Comparison of ENCODE assay signal across 13 cellular contexts in genomic region chr21:39088831-39089380, GRCh38.
DNase-seq lines count a peak whose midpoint lies in the region; ATAC-seq and TF ChIP-seq lines count a peak whose summit lies in the region.
"Had no signal": no experiment of that assay in that cellular context is flagged by ENCODE, and none has a peak within 500 bp of the region (broad histone marks: within the 10 kb centered on the region; RNA-seq: fewer than 3 reads in every experiment).

No MANE protein-coding gene starts in this region.

- no peak overlapping the region for H3K27ac Mint-ChIP-seq in nephron progenitor cell
- H3K27ac Mint-ChIP-seq: activated T-cell treated with anti-CD3 and anti-CD28 coated beads, Interleukin-2, amount 50 U/mL, for 24 hours had no signal

- ATAC-seq in Right ventricle myocardium inferior, result no peak
- peak in 3 of 4 donors; percentile 47 to 68 (median 48) for ATAC-seq in heart left ventricle
- no peak for ATAC-seq in GM18867 (IDR thresholded peaks at IDR 0.05; ENCODE audit: unreplicated experiment)
- ATAC-seq: naive thymus-derived CD8-positive, alpha-beta T cell had no signal

- TF ChIP-seq CTCF in cardiac muscle cell (IDR thresholded peaks at IDR 0.05; ENCODE audit: low read depth, low read length) (peak; percentile 11), heart left ventricle (IDR thresholded peaks at IDR 0.05) (peak in 5 of 12 donors; percentile 16 to 45 (median 27)), uterus (IDR thresholded peaks at IDR 0.05) (no peak), nephron progenitor cell (IDR thresholded peaks at IDR 0.05) (no peak)

- H3K27me3 ChIP-seq in cardiac muscle cell, result no peaks in the 10 kb centered on the region
- H3K27me3 ChIP-seq in heart left ventricle, result no peaks in the 10 kb centered on the region
- no peaks in the 10 kb centered on the region for H3K27me3 ChIP-seq in uterus
- H3K27me3 ChIP-seq: BLaER1 had no signal

- WGBS in heart left ventricle, 4 donors, result 46 to 54% (median 50%) methylated on average over 9 of the region's 9 CpGs

- H3K27ac ChIP-seq in cardiac muscle cell, result no peak overlapping the region
- H3K27ac ChIP-seq in heart left ventricle, result peak overlapping the region in 9 of 12 donors; percentile 82 to 100 (median 93)
- peak overlapping the region in 1 of 2 donors; percentile 62 for H3K27ac ChIP-seq in uterus
- H3K27ac ChIP-seq: BLaER1 had no signal

- H3K9me3 ChIP-seq in cardiac muscle cell (ENCODE audit: low read depth) (no peaks in the 10 kb centered on the region), heart left ventricle (no peaks in the 10 kb centered on the region), uterus (no peaks in the 10 kb centered on the region)

- H3K36me3 ChIP-seq in cardiac muscle cell (no peaks in the 10 kb centered on the region), heart left ventricle (no peaks in the 10 kb centered on the region), uterus (no peaks in the 10 kb centered on the region)
- H3K36me3 ChIP-seq: BLaER1 had no signal

- H3K36me3 Mint-ChIP-seq in nephron progenitor cell (ENCODE audit: low read depth), result peaks cover 7% of the 10 kb centered on the region
- H3K36me3 Mint-ChIP-seq: naive thymus-derived CD8-positive, alpha-beta T cell had no signal

- peak in 1 of 2 donors; percentile 52 for DNase-seq in cardiac muscle cell (ENCODE audit: low read depth in 1 of 2, low spot score in 1 of 2)
- no peak for DNase-seq in Right ventricle myocardium inferior (ENCODE audit: missing footprints)
- DNase-seq in amniotic stem cell (lab: John Stamatoyannopoulos, UW), result peak; percentile 35
- peak in 3 of 5 donors; percentile 48 to 75 (median 56) for DNase-seq in heart left ventricle
- peak; percentile 39 to 64 for DNase-seq in uterus
- no peak for DNase-seq in nephron progenitor cell
- DNase-seq in AG20443 (ENCODE audit: low spot score), result no peak
- DNase-seq: activated T-cell treated with anti-CD3 and anti-CD28 coated beads, Interleukin-2, amount 50 U/mL, for 24 hours; naive thymus-derived CD8-positive, alpha-beta T cell; NCI-H1436 treated with DMSO at 0.1 percent for 48 hours; SIG-M5 had no signal

- H3K4me1 Mint-ChIP-seq in nephron progenitor cell, result peaks cover 43% of the 10 kb centered on the region

- no peak overlapping the region for H3K4me3 ChIP-seq in cardiac muscle cell
- no peak overlapping the region for H3K4me3 ChIP-seq in heart left ventricle
- H3K4me3 ChIP-seq in uterus, result no peak overlapping the region
- H3K4me3 ChIP-seq: BLaER1 had no signal

- H3K4me1 ChIP-seq in cardiac muscle cell (ENCODE audit: low read depth), result peaks cover 7% of the 10 kb centered on the region
- peaks cover 0 to 76% (median 30%) of the 10 kb centered on the region in 12 donors for H3K4me1 ChIP-seq in heart left ventricle
- H3K4me1 ChIP-seq in uterus, result no peaks in the 10 kb centered on the region

- H3K9me3 Mint-ChIP-seq in nephron progenitor cell, result peaks cover 11% of the 10 kb centered on the region
- H3K9me3 Mint-ChIP-seq: activated T-cell treated with anti-CD3 and anti-CD28 coated beads, Interleukin-2, amount 50 U/mL, for 24 hours; naive thymus-derived CD8-positive, alpha-beta T cell had no signal

- TF ChIP-seq POLR2A in heart left ventricle (IDR thresholded peaks at IDR 0.05) (no peak), uterus (IDR thresholded peaks at IDR 0.05) (no peak)

- intact Hi-C loops in Right ventricle myocardium inferior (cut with DNase I), result loop anchor here (5.0 kb wide), 2 partner anchors 132 to 182 kb away; no protein-coding TSS in a partner anchor
- intact Hi-C loops in heart left ventricle (cut with DNase I), result loop anchor here in 7 of 10 donors (5.0 to 10.0 kb wide), 6 partner anchors 33 to 284 kb away; partner anchors contain the start of gene ETS2 (in 6 of the 7)
- intact Hi-C loops in uterus (cut with DNase I; ENCODE audit: low total_unique reads), result no loop called here

- H3K27me3 Mint-ChIP-seq in nephron progenitor cell (ENCODE audit: low read depth, poor library complexity), result peaks cover 4% of the 10 kb centered on the region
- H3K27me3 Mint-ChIP-seq: activated T-cell treated with anti-CD3 and anti-CD28 coated beads, Interleukin-2, amount 50 U/mL, for 24 hours had no signal

- no peak overlapping the region for H3K4me3 Mint-ChIP-seq in nephron progenitor cell
- H3K4me3 Mint-ChIP-seq: activated T-cell treated with anti-CD3 and anti-CD28 coated beads, Interleukin-2, amount 50 U/mL, for 24 hours; naive thymus-derived CD8-positive, alpha-beta T cell had no signal

Comparison
In these comparisons a context has a peak if more than half of its experiments do, and no peak if none do; other contexts are left out.
1. DNase-seq: peak in amniotic stem cell (single experiment), heart left ventricle (3 of 5) and uterus (2 of 2); none in Right ventricle myocardium inferior (single experiment), nephron progenitor cell (single experiment) and AG20443 (single experiment).
2. ATAC-seq: peak in heart left ventricle (3 of 4); none in Right ventricle myocardium inferior (single experiment) and GM18867 (single experiment).